Comparison of ENCODE assay signal across 7 cellular contexts in genomic region chr4:112288455-112288854, GRCh38. TPM values are rescaled to one million over a fixed set of nuclear protein-coding genes. Genes with fewer than 3 reads are reported as not detected.
DNase-seq lines count a peak whose midpoint lies in the region; ATAC-seq and TF ChIP-seq lines count a peak whose summit lies in the region.

No MANE protein-coding gene starts in this region.

- ATAC-seq in GM18907 (IDR thresholded peaks at IDR 0.05; ENCODE audit: unreplicated experiment) = peak; percentile 37
- ATAC-seq in GM21825 (IDR thresholded peaks at IDR 0.05; ENCODE audit: unreplicated experiment) = peak; percentile 31
- ATAC-seq in naive thymus-derived CD4-positive, alpha-beta T cell = peak; percentile 21

- POLR2A ChIA-PET in naive thymus-derived CD4-positive, alpha-beta T cell (lab: Charles Lee) = interaction anchor here (4.2 to 4.3 kb wide), 2 partner anchors 10 to 57 kb away, joined by 27 to 65 read pairs; partner anchors contain the start of genes ALPK1 and AP1AR

- no peaks in the 10 kb centered on the region for H3K9me3 ChIP-seq in naive thymus-derived CD4-positive, alpha-beta T cell (ENCODE audit: control insufficient read depth in 2 of 3, low read length in 3 of 3)
- no peaks in the 10 kb centered on the region for H3K9me3 ChIP-seq in breast epithelium

- CTCF ChIA-PET in naive thymus-derived CD4-positive, alpha-beta T cell (lab: Charles Lee) = interaction anchor here (1.3 kb wide), 1 partner anchor 140 kb away, joined by 3 read pairs; no protein-coding TSS in a partner anchor

- peaks cover 33 to 44% (median 44%) of the 10 kb centered on the region in 3 donors for H3K4me1 Mint-ChIP-seq in IgD-negative memory B cell
- H3K4me1 Mint-ChIP-seq in naive thymus-derived CD4-positive, alpha-beta T cell = peaks cover 28 to 52% (median 49%) of the 10 kb centered on the region in 7 donors

- H3K27me3 Mint-ChIP-seq in IgD-negative memory B cell = no peaks in the 10 kb centered on the region
- H3K27me3 Mint-ChIP-seq in naive thymus-derived CD4-positive, alpha-beta T cell = no peaks in the 10 kb centered on the region

- peaks cover 31 to 42% of the 10 kb centered on the region in 2 donors for H3K4me1 ChIP-seq in naive thymus-derived CD4-positive, alpha-beta T cell (ENCODE audit: control insufficient read depth in 2 of 2, insufficient read depth in 2 of 2, low read length in 2 of 2)
- H3K4me1 ChIP-seq in breast epithelium = no peaks in the 10 kb centered on the region

- H3K27ac ChIP-seq in naive thymus-derived CD4-positive, alpha-beta T cell (ENCODE audit: low read depth, low read length) = peak overlapping the region; percentile 45
- no peak overlapping the region for H3K27ac ChIP-seq in breast epithelium

- TF ChIP-seq CTCF in breast epithelium (IDR thresholded peaks at IDR 0.05) = no peak

- H3K36me3 Mint-ChIP-seq in IgD-negative memory B cell = no peaks in the 10 kb centered on the region
- peaks cover 0 to 9% (median 0%) of the 10 kb centered on the region in 5 donors for H3K36me3 Mint-ChIP-seq in naive thymus-derived CD4-positive, alpha-beta T cell

- DNase-seq in naive thymus-derived CD4-positive, alpha-beta T cell = peak in 1 of 9 donors; percentile 27
- DNase-seq in activated gamma-delta T cell (lab: John Stamatoyannopoulos, UW) = no peak
- DNase-seq in amniotic stem cell (lab: John Stamatoyannopoulos, UW) = no peak
- DNase-seq in breast epithelium (ENCODE audit: low spot score in 2 of 2) = no peak

- peak overlapping the region; percentile 84 to 97 (median 95) for H3K27ac Mint-ChIP-seq in IgD-negative memory B cell
- H3K27ac Mint-ChIP-seq in naive thymus-derived CD4-positive, alpha-beta T cell = peak overlapping the region in 8 of 9 donors; percentile 18 to 93 (median 68)

- intact Hi-C loops in naive thymus-derived CD4-positive, alpha-beta T cell (cut with micrococcal nuclease) = loop anchor here (1.0 to 5.0 kb wide), 4 partner anchors 9 to 1474 kb away; partner anchors contain the start of genes ALPK1 (in 1 of the 2), CAMK2D (in 1 of the 2) and FAM241A (in 1 of the 2)
- intact Hi-C loops in breast epithelium (cut with DNase I; ENCODE audit: low total_unique reads) = no loop called here

- H3K4me3 Mint-ChIP-seq in IgD-negative memory B cell = peak overlapping the region; percentile 51 to 97 (median 79)
- peak overlapping the region in 7 of 10 donors; percentile 14 to 97 (median 42) for H3K4me3 Mint-ChIP-seq in naive thymus-derived CD4-positive, alpha-beta T cell

- peaks cover 0 to 3% (median 0%) of the 10 kb centered on the region in 3 donors for H3K9me3 Mint-ChIP-seq in IgD-negative memory B cell
- no peaks in the 10 kb centered on the region for H3K9me3 Mint-ChIP-seq in naive thymus-derived CD4-positive, alpha-beta T cell

- no peak overlapping the region for H3K4me3 ChIP-seq in naive thymus-derived CD4-positive, alpha-beta T cell (ENCODE audit: low read length)
- no peak overlapping the region for H3K4me3 ChIP-seq in breast epithelium

- H3K27me3 ChIP-seq in naive thymus-derived CD4-positive, alpha-beta T cell (ENCODE audit: control insufficient read depth in 2 of 2, insufficient read depth in 2 of 2, low read length in 2 of 2) = no peaks in the 10 kb centered on the region
- no peaks in the 10 kb centered on the region for H3K27me3 ChIP-seq in breast epithelium

- no peak for TF ChIP-seq POLR2A in breast epithelium (IDR thresholded peaks at IDR 0.05)

- peaks cover 0 to 8% (median 0%) of the 10 kb centered on the region in 3 experiments for H3K36me3 ChIP-seq in naive thymus-derived CD4-positive, alpha-beta T cell (ENCODE audit: control insufficient read depth in 2 of 3, insufficient read depth in 3 of 3, low read length in 3 of 3)
- no peaks in the 10 kb centered on the region for H3K36me3 ChIP-seq in breast epithelium

RNA-seq across cellular contexts. Expression of gene TIFA, which starts 2.8 kb away (rescaled TPM):
- 103 TPM for polyA plus RNA-seq in IgD-negative memory B cell
- 10 to 100 TPM in 4 of 5 experiments, 1 to 10 TPM in 1; 8.7 to 38.8 (median 12.3) TPM for total RNA-seq in naive thymus-derived CD4-positive, alpha-beta T cell
- polyA plus RNA-seq in naive thymus-derived CD4-positive, alpha-beta T cell = 10 to 100 TPM; 11.5 to 19.9 TPM
- 10 to 100 TPM in 2 of 3 donors, 1 to 10 TPM in 1; 2.6 to 27.1 (median 16.7) TPM for total RNA-seq in breast epithelium

RNA-seq across cellular contexts. Expression of gene ALPK1, which starts 8.7 kb away (rescaled TPM):
- 4.5 TPM for polyA plus RNA-seq in IgD-negative memory B cell
- total RNA-seq in naive thymus-derived CD4-positive, alpha-beta T cell = 10 to 100 TPM; 15.5 to 35.0 (median 19.8) TPM
- polyA plus RNA-seq in naive thymus-derived CD4-positive, alpha-beta T cell = 1 to 10 TPM; 5.0 to 5.7 TPM
- total RNA-seq in breast epithelium = 10 to 100 TPM; 20.5 to 59.3 (median 53.3) TPM

RNA-seq across cellular contexts. Expression of gene AP1AR, which starts 56.9 kb away (rescaled TPM):
- polyA plus RNA-seq in IgD-negative memory B cell = 17.4 TPM
- total RNA-seq in naive thymus-derived CD4-positive, alpha-beta T cell = 10 to 100 TPM in 4 of 5 experiments, 1 to 10 TPM in 1; 7.3 to 21.0 (median 17.0) TPM
- 10 to 100 TPM; 16.4 to 23.8 TPM for polyA plus RNA-seq in naive thymus-derived CD4-positive, alpha-beta T cell
- total RNA-seq in breast epithelium = 10 to 100 TPM; 20.2 to 36.1 (median 23.6) TPM
